Comparison of ENCODE assay signal across 20 cellular contexts in genomic region chr6:6734463-6735455, GRCh38.
DNase-seq lines count a peak whose midpoint lies in the region; FAIRE-seq and TF ChIP-seq lines count a peak whose summit lies in the region.
"Had no signal": no experiment of that assay in that cellular context is flagged by ENCODE, and none has a peak within 500 bp of the region (broad histone marks: within the 10 kb centered on the region; RNA-seq: fewer than 3 reads in every experiment).

No MANE protein-coding gene starts in this region.

- H3K9me3 ChIP-seq in small intestine (ENCODE audit: control insufficient read depth, low read depth) (no peaks in the 10 kb centered on the region), HAP-1 (no peaks in the 10 kb centered on the region)
- H3K9me3 ChIP-seq: BLaER1 treated with 17β-estradiol and CSF1 and Interleukin-3, amounts not matched to agents 10 nM and 100 nM; colonic mucosa; ovary; tibial nerve had no signal

- no peaks in the 10 kb centered on the region for H3K27me3 Mint-ChIP-seq in dendritic cell treated with granulocyte-macrophage colony-stimulating factor and Interleukin-4, amounts not matched to agents 40 ng/mL and 50 ng/mL, for 4 days

- no peak overlapping the region for H3K4me3 Mint-ChIP-seq in dendritic cell treated with granulocyte-macrophage colony-stimulating factor and Interleukin-4, amounts not matched to agents 40 ng/mL and 50 ng/mL, for 4 days

- TF ChIP-seq CTCF in GM20000 (IDR thresholded peaks at IDR 0.05; ENCODE audit: extremely low read depth, missing control alignments): no peak

- no peak for FAIRE-seq in small intestine (lab: Jason Lieb, UNC)

- H3K4me1 ChIP-seq in small intestine (ENCODE audit: control insufficient read depth in 2 of 2, insufficient read depth in 1 of 2, low read depth in 1 of 2, low read length in 1 of 2) (no peaks in the 10 kb centered on the region), HAP-1 (no peaks in the 10 kb centered on the region)
- H3K4me1 ChIP-seq: colonic mucosa had no signal

- intact Hi-C loops in dendritic cell treated with granulocyte-macrophage colony-stimulating factor and Interleukin-4, amounts not matched to agents 40 ng/mL and 50 ng/mL, for 4 days (cut with micrococcal nuclease): no loop called here

- no peaks in the 10 kb centered on the region for H3K9me3 Mint-ChIP-seq in dendritic cell treated with granulocyte-macrophage colony-stimulating factor and Interleukin-4, amounts not matched to agents 40 ng/mL and 50 ng/mL, for 4 days

- DNase-seq in M059J (ENCODE audit: low read depth) (peak; percentile 61), islet precursor cell (peak; percentile 78), small intestine (peak; percentile 47), NCI-H2107 treated with DMSO at 0.1 percent for 48 hours (lab: John Stamatoyannopoulos, UW; ENCODE audit: unreplicated experiment) (no peak), HAP-1 (ENCODE audit: low spot score in 2 of 2) (no peak), GM20000 (ENCODE audit: low spot score) (no peak)
- DNase-seq: activated effector memory CD4-positive, alpha-beta T cell treated with anti-CD3 and anti-CD28 coated beads, Interleukin-2, amount 50 U/mL, for 16 hours; aorta; colonic mucosa; DMS53; hippocampal formation; KG1; kidney glomerular epithelial cell; NCI-H1105 treated with DMSO at 0.1 percent for 48 hours; NCI-H226; ovary; SHP77 treated with DMSO at 0.1 percent for 48 hours had no signal

- peaks cover 79% of the 10 kb centered on the region for H3K4me1 Mint-ChIP-seq in dendritic cell treated with granulocyte-macrophage colony-stimulating factor and Interleukin-4, amounts not matched to agents 40 ng/mL and 50 ng/mL, for 4 days (ENCODE audit: low read depth)

- in situ Hi-C loops in HAP-1 (cut with MboI; ENCODE audit: low sequenced_read_pairs): no loop called here

- peak overlapping the region; percentile 26 for H3K27ac Mint-ChIP-seq in dendritic cell treated with granulocyte-macrophage colony-stimulating factor and Interleukin-4, amounts not matched to agents 40 ng/mL and 50 ng/mL, for 4 days

- no peak overlapping the region for H3K27ac ChIP-seq in small intestine (ENCODE audit: low read depth in 1 of 2, low read length in 1 of 2)
- H3K27ac ChIP-seq: BLaER1 treated with 17β-estradiol and CSF1 and Interleukin-3, amounts not matched to agents 10 nM and 100 nM; colonic mucosa; ovary; tibial nerve had no signal

- WGBS in small intestine, 3 donors: 66 to 74% (median 71%) methylated on average over 14 of the region's 14 CpGs

- H3K36me3 ChIP-seq in small intestine (ENCODE audit: control insufficient read depth in 2 of 2, insufficient read depth in 2 of 2, low read length in 2 of 2) (no peaks in the 10 kb centered on the region), HAP-1 (replicated peaks) (no peaks in the 10 kb centered on the region)
- H3K36me3 ChIP-seq: BLaER1 treated with 17β-estradiol and CSF1 and Interleukin-3, amounts not matched to agents 10 nM and 100 nM; colonic mucosa; ovary; tibial nerve had no signal

- H3K27me3 ChIP-seq in small intestine (ENCODE audit: control insufficient read depth in 2 of 2, insufficient read depth in 2 of 2, low read length in 2 of 2): no peaks in the 10 kb centered on the region
- H3K27me3 ChIP-seq in HAP-1 (ENCODE audit: low read depth): no peaks in the 10 kb centered on the region
- H3K27me3 ChIP-seq: BLaER1 treated with 17β-estradiol and CSF1 and Interleukin-3, amounts not matched to agents 10 nM and 100 nM; colonic mucosa; ovary had no signal

- peaks cover 95% of the 10 kb centered on the region for H3K36me3 Mint-ChIP-seq in dendritic cell treated with granulocyte-macrophage colony-stimulating factor and Interleukin-4, amounts not matched to agents 40 ng/mL and 50 ng/mL, for 4 days (ENCODE audit: low read depth)

- H3K4me3 ChIP-seq in small intestine (ENCODE audit: low read depth in 1 of 2, low read length in 2 of 2): no peak overlapping the region
- no peak overlapping the region for H3K4me3 ChIP-seq in HAP-1
- H3K4me3 ChIP-seq: BLaER1 treated with 17β-estradiol and CSF1 and Interleukin-3, amounts not matched to agents 10 nM and 100 nM; colonic mucosa; ovary; tibial nerve had no signal

Comparison
In these comparisons a context has a peak if more than half of its experiments do, and no peak if none do; other contexts are left out.
1. DNase-seq: peak in M059J (single experiment), islet precursor cell (single experiment) and small intestine (single experiment); none in NCI-H2107 treated with DMSO at 0.1 percent for 48 hours (single experiment), HAP-1 (0 of 2) and GM20000 (single experiment).